ENCODE assay signal across 1 cellular context in the genomic region with DNA sequence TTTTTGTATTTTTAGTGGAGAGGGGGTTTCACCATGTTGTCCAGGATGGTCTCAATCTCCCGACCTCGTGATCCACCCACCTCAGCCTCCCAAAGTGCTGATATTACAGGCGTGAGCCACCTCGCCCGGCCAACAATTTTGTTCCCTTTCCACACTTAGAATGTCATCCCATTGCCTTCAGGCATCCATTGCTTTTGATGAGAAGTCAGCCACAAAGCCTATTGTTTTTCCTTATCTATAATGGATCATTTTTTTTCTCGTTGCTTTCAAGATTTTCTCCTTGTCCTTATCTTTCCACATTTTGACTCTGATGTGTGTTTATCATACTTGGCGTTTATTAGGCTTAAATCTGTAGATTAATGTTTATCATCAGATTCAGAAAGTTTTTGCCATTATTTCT.
TF ChIP-seq lines count a peak whose summit lies in the region.

No MANE protein-coding gene starts in this region.

TF ChIP-seq in K562, 482 proteins besides CTCF, POLR2A, EP300 and RAD21 (continued from another document):
- TF ChIP-seq, protein P1, sequence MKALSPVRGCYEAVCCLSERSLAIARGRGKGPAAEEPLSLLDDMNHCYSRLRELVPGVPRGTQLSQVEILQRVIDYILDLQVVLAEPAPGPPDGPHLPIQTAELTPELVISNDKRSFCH (CRISPR knock-in tag; IDR thresholded peaks at IDR 0.05) = no peak
- TF ChIP-seq, protein P1 (tag; IDR thresholded peaks at IDR 0.05) = no peak
- TF ChIP-seq, protein P2, sequence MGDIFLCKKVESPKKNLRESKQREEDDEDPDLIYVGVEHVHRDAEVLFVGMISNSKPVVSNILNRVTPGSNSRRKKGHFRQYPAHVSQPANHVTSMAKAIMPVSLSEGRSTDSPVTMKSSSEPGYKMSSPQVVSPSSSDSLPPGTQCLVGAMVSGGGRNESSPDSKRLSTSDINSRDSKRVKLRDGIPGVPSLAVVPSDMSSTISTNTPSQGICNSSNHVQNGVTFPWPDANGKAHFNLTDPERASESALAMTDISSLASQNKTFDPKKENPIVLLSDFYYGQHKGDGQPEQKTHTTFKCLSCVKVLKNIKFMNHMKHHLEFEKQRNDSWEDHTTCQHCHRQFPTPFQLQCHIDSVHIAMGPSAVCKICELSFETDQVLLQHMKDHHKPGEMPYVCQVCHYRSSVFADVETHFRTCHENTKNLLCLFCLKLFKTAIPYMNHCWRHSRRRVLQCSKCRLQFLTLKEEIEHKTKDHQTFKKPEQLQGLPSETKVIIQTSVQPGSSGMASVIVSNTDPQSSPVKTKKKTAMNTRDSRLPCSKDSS (IDR thresholded peaks at IDR 0.05; ENCODE audit: low read depth, partially characterized antibody) = peak; percentile 65
- no peak for TF ChIP-seq DPF2 (IDR thresholded peaks at IDR 0.05)
